11 cellular contexts compared by ENCODE assay signal in the genomic region with DNA sequence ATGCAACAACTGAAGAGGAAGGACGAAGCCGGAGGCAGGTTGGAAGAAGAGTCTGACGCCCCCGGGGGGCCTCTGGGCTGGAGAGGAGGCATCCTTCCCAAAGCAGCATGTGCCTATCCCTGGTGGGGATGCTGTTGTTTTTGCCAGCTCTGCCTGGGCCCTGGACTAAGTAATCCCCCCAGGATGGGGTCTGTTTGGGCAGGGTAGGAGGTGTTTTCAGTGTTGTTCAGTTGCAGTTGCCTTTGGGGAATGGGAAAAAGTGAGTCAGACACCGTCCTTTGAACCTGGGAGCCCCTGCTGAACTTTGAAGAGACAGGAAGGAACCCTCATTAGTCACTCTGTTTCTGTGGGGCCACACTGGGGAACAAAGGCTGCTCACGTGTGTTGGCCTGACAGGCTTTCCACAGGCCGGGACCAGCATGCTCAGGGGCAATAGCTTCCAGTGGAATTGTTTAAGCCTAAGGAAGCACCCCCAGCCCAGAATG. TPM values are rescaled to one million over a fixed set of nuclear protein-coding genes. Genes with fewer than 3 reads are reported as not detected.
DNase-seq lines count a peak whose midpoint lies in the region; ATAC-seq and TF ChIP-seq lines count a peak whose summit lies in the region.
"Had no signal": no experiment of that assay in that cellular context is flagged by ENCODE, and none has a peak within 500 bp of the region (broad histone marks: within the 10 kb centered on the region; RNA-seq: fewer than 3 reads in every experiment).

No MANE protein-coding gene starts in this region.

- no peaks in the 10 kb centered on the region for H3K9me3 ChIP-seq in Loucy (ENCODE audit: insufficient read depth, low read depth, low read length)
- H3K9me3 ChIP-seq in psoas muscle: no peaks in the 10 kb centered on the region
- H3K9me3 ChIP-seq: vagina had no signal

- H3K4me2 ChIP-seq in Loucy (ENCODE audit: low read depth, low read length, poor library complexity, severe bottlenecking): peak overlapping the region; percentile 58

- H4K20me1 ChIP-seq in Loucy (ENCODE audit: insufficient read depth, low read length, poor library complexity, severe bottlenecking): no peaks in the 10 kb centered on the region

- H3K9ac ChIP-seq in Loucy (ENCODE audit: low read depth, low read length, poor library complexity, severe bottlenecking): peak overlapping the region; percentile 65

- peak; percentile 51 to 64 for DNase-seq in activated CD8-positive, alpha-beta memory T cell treated with anti-CD3 and anti-CD28 coated beads for 4 hours (ENCODE audit: low read depth in 2 of 2)
- peak; percentile 11 for DNase-seq in effector CD8-positive, alpha-beta T cell (lab: John Stamatoyannopoulos, UW)
- peak; percentile 49 for DNase-seq in stimulated activated CD8-positive, alpha-beta memory T cell treated with anti-CD3 and anti-CD28 coated beads, Interleukin-12 subunit alpha, Interleukin-12 subunit beta, amount 100 ng/mL, for 1 hour (ENCODE audit: low read depth)
- DNase-seq in psoas muscle: no peak
- DNase-seq in HuH-7 (ENCODE audit: low spot score): no peak
- DNase-seq in RWPE1 (ENCODE audit: low spot score): no peak
- DNase-seq: NCI-H1930 had no signal

- ATAC-seq in GM19452 (IDR thresholded peaks at IDR 0.05; ENCODE audit: unreplicated experiment) (no peak), psoas muscle (no peak)

- intact Hi-C loops in psoas muscle (cut with DNase I): no loop called here

- no peaks in the 10 kb centered on the region for H3F3A ChIP-seq in Loucy (ENCODE audit: low read depth)

- no peaks in the 10 kb centered on the region for H3K79me2 ChIP-seq in Loucy (ENCODE audit: insufficient read depth, low read length)

- H3K4me1 ChIP-seq in Loucy (ENCODE audit: insufficient read depth, low read length, poor library complexity, severe bottlenecking): peaks cover 69% of the 10 kb centered on the region
- H3K4me1 ChIP-seq in psoas muscle: no peaks in the 10 kb centered on the region
- H3K4me1 ChIP-seq: vagina had no signal

- peak overlapping the region; percentile 68 for H2AFZ ChIP-seq in Loucy (ENCODE audit: low read length)

- H3K27me3 ChIP-seq in Loucy (ENCODE audit: insufficient read depth, low read length, poor library complexity, severe bottlenecking) (no peaks in the 10 kb centered on the region), psoas muscle (ENCODE audit: insufficient read depth in 3 of 3, low read length in 2 of 3) (peaks cover 0 to 3% (median 0%) of the 10 kb centered on the region in 3 donors)
- H3K27me3 ChIP-seq: vagina had no signal

- 77 to 85% (median 82%) methylated on average over 7 of the region's 7 CpGs for WGBS in psoas muscle, 3 donors

- CTCF ChIA-PET in RWPE1 (lab: Yijun Ruan, JAX): no interaction called here

- no peaks in the 10 kb centered on the region for H3K9me2 ChIP-seq in Loucy (replicated peaks; ENCODE audit: low read depth, low read length)

- TF ChIP-seq CTCF in Loucy (conservative IDR thresholded peaks at IDR 0.05; ENCODE audit: low read length): no peak
- TF ChIP-seq CTCF in psoas muscle (IDR thresholded peaks at IDR 0.05): no peak
- TF ChIP-seq CTCF in RWPE1 (conservative IDR thresholded peaks at IDR 0.05; ENCODE audit: low read depth): no peak

- H3K27ac ChIP-seq in psoas muscle (no peak overlapping the region), RWPE1 (no peak overlapping the region)
- H3K27ac ChIP-seq: SK-N-MC, vagina had no signal

- no peaks in the 10 kb centered on the region for H3K36me3 ChIP-seq in Loucy (ENCODE audit: insufficient read depth, low read length)
- no peaks in the 10 kb centered on the region for H3K36me3 ChIP-seq in psoas muscle (ENCODE audit: insufficient read depth in 1 of 2, low read depth in 1 of 2)
- H3K36me3 ChIP-seq: vagina had no signal

- POLR2A ChIA-PET in RWPE1 (lab: Yijun Ruan, JAX; ENCODE audit: low non-redundant PET): no interaction called here

- H3K4me3 ChIP-seq in Loucy (ENCODE audit: low read length, poor library complexity, severe bottlenecking) (peak overlapping the region; percentile 44), psoas muscle (no peak overlapping the region)
- H3K4me3 ChIP-seq: SK-N-MC, vagina had no signal

RNA-seq across cellular contexts. Expression of a gene that starts 35.2 kb away (rescaled TPM):
- total RNA-seq in psoas muscle: under 1 TPM in 2 of 4 donors, not detected in 2; 0.19 to 0.58 TPM
- polyA plus RNA-seq in psoas muscle: under 1 TPM; 0.03 to 0.14 (median 0.05) TPM

RNA-seq across cellular contexts. Expression of a gene that starts 57.4 kb away (rescaled TPM):
- total RNA-seq in psoas muscle: not detected
- polyA plus RNA-seq in psoas muscle: not detected
- total RNA-seq: vagina had no signal

Comparison
In these comparisons a context has a peak if more than half of its experiments do, and no peak if none do; other contexts are left out.
1. DNase-seq: peak in activated CD8-positive, alpha-beta memory T cell treated with anti-CD3 and anti-CD28 coated beads for 4 hours (2 of 2), effector CD8-positive, alpha-beta T cell (single experiment) and stimulated activated CD8-positive, alpha-beta memory T cell treated with anti-CD3 and anti-CD28 coated beads, Interleukin-12 subunit alpha, Interleukin-12 subunit beta, amount 100 ng/mL, for 1 hour (single experiment); none in psoas muscle (0 of 2), HuH-7 (single experiment) and RWPE1 (single experiment).